In the genomic region with DNA sequence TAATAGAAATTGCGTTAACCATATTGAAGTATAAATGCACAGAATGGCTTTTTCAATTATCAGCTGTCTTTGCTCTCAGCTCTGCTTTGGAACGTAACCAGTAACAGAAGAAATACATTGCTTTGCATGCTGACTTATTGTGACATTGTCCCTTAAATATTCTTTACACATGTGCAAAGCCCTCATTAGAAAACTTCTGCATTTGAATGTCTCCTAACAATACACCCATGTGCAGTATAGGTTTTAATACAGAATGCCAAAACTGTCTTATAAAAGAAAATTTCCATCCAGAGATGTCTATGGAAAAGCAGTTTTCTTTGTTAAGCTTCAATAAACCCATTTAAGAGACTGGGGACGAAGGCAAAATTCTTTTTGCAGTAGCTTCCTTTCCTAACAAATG, we compare ENCODE assay signal across 34 cellular contexts.
"Had no signal": no experiment of that assay in that cellular context is flagged by ENCODE, and none has a peak within 500 bp of the region (broad histone marks: within the 10 kb centered on the region; RNA-seq: fewer than 3 reads in every experiment).

No MANE protein-coding gene starts in this region.

- H3K36me3 ChIP-seq: MG63 had no signal

- H3K9ac ChIP-seq: KMS-11 had no signal

- H3K27me3 ChIP-seq: MG63 had no signal

- H3K4me3 ChIP-seq: MG63 had no signal

- DNase-seq: Karpas-422, Kasumi-1, MG63, MM.1S, MV-4-11, NCI-H1048, NCI-H1092, NCI-H1092 treated with DMSO at 0.1 percent for 48 hours, NCI-H1105, NCI-H1105 treated with DMSO at 0.1 percent for 48 hours, NCI-H1417, NCI-H1417 treated with DMSO at 0.1 percent for 48 hours, NCI-H1436, NCI-H1436 treated with DMSO at 0.1 percent for 48 hours, NCI-H146, NCI-H1694, NCI-H1694 treated with DMSO at 0.1 percent for 48 hours, NCI-H187, NCI-H187 treated with DMSO at 0.1 percent for 48 hours, NCI-H1930, NCI-H2029, NCI-H2029 treated with DMSO at 0.1 percent for 48 hours, NCI-H2081, NCI-H2081 treated with DMSO at 0.1 percent for 48 hours, NCI-H2107, NCI-H2171, NCI-H2171 treated with DMSO at 0.1 percent for 48 hours, NCI-H2227 treated with DMSO at 0.1 percent for 48 hours, NCI-H226, NCI-H345, NCI-H446, NCI-H446 treated with DMSO at 0.1 percent for 48 hours, NCI-H510A had no signal

- H3K27ac ChIP-seq: KMS-11 had no signal

- H3K9me3 ChIP-seq: MG63 had no signal

- H3K4me2 ChIP-seq: KMS-11 had no signal
